In genomic region chr12:125267114-125267513, GRCh38 we compare ENCODE assay signal across 17 cellular contexts.
A peak's percentile ranks its signal among the peaks of the same experiment; 100 is the strongest.
DNase-seq lines count a peak whose midpoint lies in the region; ATAC-seq and TF ChIP-seq lines count a peak whose summit lies in the region.
"Had no signal": no experiment of that assay in that cellular context is flagged by ENCODE, and none has a peak within 500 bp of the region (broad histone marks: within the 10 kb centered on the region; RNA-seq: fewer than 3 reads in every experiment).

No MANE protein-coding gene starts in this region.

- H3K27ac ChIP-seq in RWPE2 (ENCODE audit: poor library complexity, severe bottlenecking), result no peak overlapping the region
- H3K27ac ChIP-seq: 22Rv1, A549, C4-2B, GM23248 had no signal

- H3K4me1 ChIP-seq in RWPE2 (ENCODE audit: insufficient read depth, poor library complexity, severe bottlenecking), result no peaks in the 10 kb centered on the region
- H3K4me1 ChIP-seq: A549, HAP-1 had no signal

- no peaks in the 10 kb centered on the region for H3K9me3 ChIP-seq in RWPE2 (ENCODE audit: severe bottlenecking)
- H3K9me3 ChIP-seq: A549, HAP-1 had no signal

- DNase-seq in NCI-H748 (lab: John Stamatoyannopoulos, UW; ENCODE audit: unreplicated experiment) (peak; percentile 36), NCI-H748 treated with DMSO at 0.1 percent for 48 hours (lab: John Stamatoyannopoulos, UW) (no peak), RWPE2 (ENCODE audit: low spot score) (no peak), left colon (no peak), NCI-H345 (lab: John Stamatoyannopoulos, UW) (no peak)
- DNase-seq: AML-193; CD4-positive, alpha-beta T cell; DMS153; DMS79; GF-D8; GM23248 had no signal

- ATAC-seq in RWPE2 (ENCODE audit: low read depth), result peak; percentile 66; the same call in 2 of the 3 replicates
- peak; percentile 54 for ATAC-seq in left colon
- ATAC-seq in GM21529 (IDR thresholded peaks at IDR 0.05; ENCODE audit: unreplicated experiment), result no peak
- no peak for ATAC-seq in GM18511 (IDR thresholded peaks at IDR 0.05; ENCODE audit: unreplicated experiment)
- ATAC-seq: A549 had no signal

- H3K36me3 ChIP-seq in RWPE2 (ENCODE audit: low read depth), result no peaks in the 10 kb centered on the region
- H3K36me3 ChIP-seq: HAP-1 had no signal

- intact Hi-C loops in left colon (cut with DNase I, micrococcal nuclease), result no loop called here

- peaks cover 6% of the 10 kb centered on the region for H3K27me3 ChIP-seq in RWPE2 (ENCODE audit: insufficient read depth, poor library complexity, severe bottlenecking)

- no peak overlapping the region for H3K4me3 ChIP-seq in RWPE2 (ENCODE audit: severe bottlenecking)
- H3K4me3 ChIP-seq: A549, GM23248, HAP-1 had no signal

- no peak for TF ChIP-seq CTCF in RWPE2 (IDR thresholded peaks at IDR 0.05; ENCODE audit: poor library complexity, severe bottlenecking)

Comparison
In these comparisons a context has a peak if more than half of its experiments do, and no peak if none do; other contexts are left out.
1. ATAC-seq: peak in RWPE2 (single experiment) and left colon (single experiment); none in GM21529 (single experiment) and GM18511 (single experiment).